In the genomic region with DNA sequence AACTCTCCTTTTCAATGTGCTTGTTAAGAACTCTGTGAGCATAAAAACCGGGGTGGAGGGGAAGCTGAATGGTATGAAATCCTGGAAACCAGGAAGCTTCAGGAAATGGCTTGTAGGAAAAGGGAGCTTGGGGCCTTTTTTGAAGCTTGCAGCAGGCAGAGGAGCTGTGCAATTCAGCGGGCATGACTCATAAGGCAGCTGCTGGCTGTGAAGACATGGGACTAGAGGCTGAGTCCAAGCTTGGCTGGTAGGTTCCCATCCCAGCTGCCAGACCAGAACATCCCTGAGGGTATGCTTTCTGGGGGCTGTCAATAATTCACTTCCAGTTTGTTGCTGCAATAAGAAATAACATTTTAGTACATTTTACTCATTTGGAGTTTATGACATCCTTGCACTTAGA, we compare ENCODE assay signal across 23 cellular contexts. TPM values are rescaled to one million over a fixed set of nuclear protein-coding genes. Genes with fewer than 3 reads are reported as not detected.
DNase-seq lines count a peak whose midpoint lies in the region; ATAC-seq and TF ChIP-seq lines count a peak whose summit lies in the region.
"Had no signal": no experiment of that assay in that cellular context is flagged by ENCODE, and none has a peak within 500 bp of the region (broad histone marks: within the 10 kb centered on the region; RNA-seq: fewer than 3 reads in every experiment).

No MANE protein-coding gene starts in this region.

- H3K9me2 ChIP-seq in Karpas-422 (replicated peaks; ENCODE audit: insufficient read depth, low read length), result no peaks in the 10 kb centered on the region

- H3K9me3 ChIP-seq in Karpas-422 (ENCODE audit: low read length) (no peaks in the 10 kb centered on the region; the same call in 1 of the 2 replicates), upper lobe of right lung (no peaks in the 10 kb centered on the region)
- H3K9me3 ChIP-seq: HAP-1 had no signal

- no peak overlapping the region for H3K4me2 ChIP-seq in Karpas-422 (ENCODE audit: low read depth, low read length, poor library complexity, severe bottlenecking)

- no peaks in the 10 kb centered on the region for H3K4me1 ChIP-seq in Karpas-422 (ENCODE audit: low read length)
- H3K4me1 ChIP-seq in upper lobe of right lung, result no peaks in the 10 kb centered on the region
- H3K4me1 ChIP-seq: HAP-1, lower lobe of right lung, parathyroid adenoma, tibial nerve had no signal

- H3K27me3 ChIP-seq in Karpas-422 (ENCODE audit: low read length) (no peaks in the 10 kb centered on the region), upper lobe of right lung (no peaks in the 10 kb centered on the region)
- H3K27me3 ChIP-seq: tibial nerve had no signal

- intact Hi-C loops in sciatic nerve (cut with DNase I) (no loop called here), upper lobe of right lung (cut with DNase I) (no loop called here)

- H4K20me1 ChIP-seq in Karpas-422 (ENCODE audit: insufficient read depth, low read depth, low read length), result no peaks in the 10 kb centered on the region

- no peak overlapping the region for H2AFZ ChIP-seq in Karpas-422 (ENCODE audit: low read length)
- H2AFZ ChIP-seq: parathyroid adenoma had no signal

- H3K4me3 ChIP-seq in Karpas-422 (ENCODE audit: low read length) (no peak overlapping the region), upper lobe of right lung (no peak overlapping the region)
- H3K4me3 ChIP-seq: HAP-1, K562, lower lobe of right lung, tibial nerve had no signal

- no peaks in the 10 kb centered on the region for H3K79me2 ChIP-seq in Karpas-422 (ENCODE audit: low read length)
- H3K79me2 ChIP-seq: parathyroid adenoma had no signal

- H3K27ac ChIP-seq in Karpas-422 (ENCODE audit: low read length) (no peak overlapping the region), upper lobe of right lung (no peak overlapping the region)
- H3K27ac ChIP-seq: 22Rv1, C4-2B, HL-60, lower lobe of right lung, parathyroid adenoma, tibial nerve had no signal

- H3K36me3 ChIP-seq in Karpas-422 (ENCODE audit: insufficient read depth, low read length) (no peaks in the 10 kb centered on the region), upper lobe of right lung (no peaks in the 10 kb centered on the region)
- H3K36me3 ChIP-seq: HAP-1, lower lobe of right lung, tibial nerve had no signal

- ATAC-seq in esophagus mucosa, result peak; percentile 29
- peak; percentile 62 for ATAC-seq in sciatic nerve
- no peak for ATAC-seq in upper lobe of right lung
- ATAC-seq: K562; lower lobe of right lung; naive thymus-derived CD8-positive, alpha-beta T cell; stimulated activated effector memory CD8-positive, alpha-beta T cell treated with anti-CD3 and anti-CD28 coated beads, Interleukin-12 subunit alpha, Interleukin-12 subunit beta, amount 100 ng/mL, for 72 hours had no signal

- no peak for TF ChIP-seq CTCF in upper lobe of right lung (IDR thresholded peaks at IDR 0.05)

- H3K9ac ChIP-seq in Karpas-422 (ENCODE audit: low read length), result no peak overlapping the region
- H3K9ac ChIP-seq: parathyroid adenoma had no signal

- DNase-seq in DMS 273 (lab: John Stamatoyannopoulos, UW; ENCODE audit: unreplicated experiment) (peak; percentile 5), DMS 273 treated with DMSO at 0.1 percent for 48 hours (lab: John Stamatoyannopoulos, UW) (no peak), RKO (ENCODE audit: low spot score) (peak; percentile 19), sciatic nerve (ENCODE audit: low spot score) (no peak), NCI-H1930 (lab: John Stamatoyannopoulos, UW) (no peak), Karpas-422 (no peak), upper lobe of right lung (no peak)
- DNase-seq: activated CD4-positive, CD25-positive, alpha-beta regulatory T cell treated with anti-CD3 and anti-CD28 coated beads, Interleukin-2, amount 50 U/mL, for 72 hours; DND-41; lower lobe of right lung; naive thymus-derived CD8-positive, alpha-beta T cell; NCI-H1436; NCI-H226 had no signal

RNA-seq across cellular contexts. Expression of a gene that starts 36.8 kb away (rescaled TPM):
- not detected for total RNA-seq in esophagus mucosa
- 0.18 TPM for total RNA-seq in sciatic nerve
- total RNA-seq in Karpas-422 (2014; rRNA removed; shearing (Covaris generic); ENCODE audit: low replicate concordance), result not detected in 2 replicates
- total RNA-seq in upper lobe of right lung, result not detected
- total RNA-seq: chondrocyte; K562; lower lobe of right lung; naive thymus-derived CD8-positive, alpha-beta T cell; tibial nerve had no signal

Comparison
In these comparisons a context has a peak if more than half of its experiments do, and no peak if none do; other contexts are left out.
1. DNase-seq: peak in DMS 273 (single experiment) and RKO (single experiment); none in DMS 273 treated with DMSO at 0.1 percent for 48 hours (single experiment), sciatic nerve (single experiment), NCI-H1930 (0 of 2), Karpas-422 (single experiment) and upper lobe of right lung (single experiment).